Comparison of ENCODE assay signal across 8 cellular contexts in genomic region chr5:171309526-171310333, GRCh38. TPM values are rescaled to one million over a fixed set of nuclear protein-coding genes. Genes with fewer than 3 reads are reported as not detected.
DNase-seq lines count a peak whose midpoint lies in the region; TF ChIP-seq lines count a peak whose summit lies in the region.

No MANE protein-coding gene starts in this region.

- no peaks in the 10 kb centered on the region for H3K36me3 Mint-ChIP-seq in progenitor cell of endocrine pancreas (ENCODE audit: insufficient read depth)

- peak overlapping the region; percentile 21 for H3K4me3 ChIP-seq in coronary artery

- no peaks in the 10 kb centered on the region for H3K9me3 Mint-ChIP-seq in progenitor cell of endocrine pancreas (ENCODE audit: low read depth)

- peaks cover 81% of the 10 kb centered on the region for H3K27me3 Mint-ChIP-seq in progenitor cell of endocrine pancreas

- H3K4me3 Mint-ChIP-seq in progenitor cell of endocrine pancreas (ENCODE audit: low read depth), result no peak overlapping the region

- H3K4me1 Mint-ChIP-seq in progenitor cell of endocrine pancreas (ENCODE audit: low read depth), result peaks cover 4% of the 10 kb centered on the region

- no peak overlapping the region for H3K27ac ChIP-seq in coronary artery

- DNase-seq in NCI-H510A treated with DMSO at 0.1 percent for 48 hours (lab: John Stamatoyannopoulos, UW) (peak; percentile 51), NCI-H510A (lab: John Stamatoyannopoulos, UW) (no peak), NCI-H2029 treated with DMSO at 0.1 percent for 48 hours (lab: John Stamatoyannopoulos, UW) (peak; percentile 17), coronary artery (ENCODE audit: low spot score) (peak; percentile 56), progenitor cell of endocrine pancreas (ENCODE audit: low spot score, unreplicated experiment) (no peak), kidney glomerular epithelial cell (lab: John Stamatoyannopoulos, UW) (no peak), SW 1271 (lab: John Stamatoyannopoulos, UW) (no peak), UCSD-AML1 (lab: John Stamatoyannopoulos, UW; ENCODE audit: unreplicated experiment) (no peak)

- no peak overlapping the region for H3K27ac Mint-ChIP-seq in progenitor cell of endocrine pancreas

- TF ChIP-seq CTCF in coronary artery (IDR thresholded peaks at IDR 0.05), result no peak
- TF ChIP-seq CTCF in progenitor cell of endocrine pancreas (IDR thresholded peaks at IDR 0.05; ENCODE audit: unreplicated experiment), result peak; percentile 49

RNA-seq across cellular contexts. Expression of gene TLX3, which starts 0.7 kb away (rescaled TPM):
- not detected in 2 replicates for total RNA-seq in progenitor cell of endocrine pancreas

Comparison
In these comparisons a context has a peak if more than half of its experiments do, and no peak if none do; other contexts are left out.
1. DNase-seq: peak in NCI-H510A treated with DMSO at 0.1 percent for 48 hours (single experiment), NCI-H2029 treated with DMSO at 0.1 percent for 48 hours (single experiment) and coronary artery (single experiment); none in NCI-H510A (single experiment), progenitor cell of endocrine pancreas (single experiment), kidney glomerular epithelial cell (single experiment), SW 1271 (0 of 2) and UCSD-AML1 (single experiment).